Comparison of ENCODE assay signal across 13 cellular contexts in the genomic region with DNA sequence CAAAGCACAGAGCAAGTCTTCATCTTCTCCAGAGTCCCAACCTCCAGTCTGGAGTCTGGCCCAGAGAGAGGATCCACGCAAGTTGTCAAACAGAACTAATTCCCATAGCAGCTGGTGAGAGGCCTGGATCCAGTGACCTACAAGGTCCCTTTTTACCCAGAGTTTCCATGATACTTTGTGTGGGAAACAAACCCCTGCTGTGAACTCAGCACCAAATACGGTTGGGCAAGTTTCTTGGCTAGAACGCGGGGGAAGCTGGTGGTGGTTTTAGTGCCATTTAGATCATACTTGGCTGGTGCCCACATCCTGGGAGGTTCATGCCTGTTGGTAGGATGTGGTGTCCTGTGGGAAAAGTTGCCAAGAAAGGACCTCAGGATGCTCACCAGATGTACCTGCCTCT. TPM values are rescaled to one million over a fixed set of nuclear protein-coding genes. Genes with fewer than 3 reads are reported as not detected.
DNase-seq lines count a peak whose midpoint lies in the region; ATAC-seq and TF ChIP-seq lines count a peak whose summit lies in the region.
"Had no signal": no experiment of that assay in that cellular context is flagged by ENCODE, and none has a peak within 500 bp of the region (broad histone marks: within the 10 kb centered on the region; RNA-seq: fewer than 3 reads in every experiment).

No MANE protein-coding gene starts in this region.

- H3K36me3 Mint-ChIP-seq in Calu3 (ENCODE audit: insufficient read depth, unreplicated experiment), result peaks cover 31% of the 10 kb centered on the region
- no peaks in the 10 kb centered on the region for H3K36me3 Mint-ChIP-seq in CD4-positive, alpha-beta T cell (ENCODE audit: low read depth)
- H3K36me3 Mint-ChIP-seq in activated CD8-positive, alpha-beta memory T cell treated with anti-CD3 and anti-CD28 coated beads, Interleukin-2, amount 10 ng/mL, durations not matched to agents 7 days and 5 days, result no peaks in the 10 kb centered on the region
- H3K36me3 Mint-ChIP-seq in mesothelial cell of epicardium, result no peaks in the 10 kb centered on the region

- no peak for DNase-seq in Calu3
- DNase-seq in NCI-H2196 (lab: John Stamatoyannopoulos, UW; ENCODE audit: unreplicated experiment), result peak; percentile 72
- DNase-seq in epithelial cell of proximal tubule (ENCODE audit: low read depth), result peak; percentile 38
- peak; percentile 59 for DNase-seq in renal cortical epithelial cell (ENCODE audit: low read depth)
- DNase-seq in cerebellum (ENCODE audit: low spot score), result no peak
- no peak for DNase-seq in CD4-positive, alpha-beta T cell
- DNase-seq in activated CD8-positive, alpha-beta memory T cell treated with anti-CD3 and anti-CD28 coated beads, Interleukin-2, amount 10 ng/mL, durations not matched to agents 7 days and 5 days, result no peak
- no peak for DNase-seq in mesothelial cell of epicardium (ENCODE audit: low spot score in 2 of 2, unreplicated experiment in 2 of 2)
- DNase-seq: activated CD8-positive, alpha-beta memory T cell treated with anti-CD3 and anti-CD28 coated beads for 24 hours; lower lobe of right lung; NCI-H524; retina had no signal

- intact Hi-C loops in Calu3 (cut with micrococcal nuclease; ENCODE audit: unreplicated experiment), result no loop called here
- intact Hi-C loops in CD4-positive, alpha-beta T cell (cut with DNase I, micrococcal nuclease), result no loop called here

- CTCF ChIA-PET in Calu3 (lab: Charles Lee), result no interaction called here
- CTCF ChIA-PET in CD4-positive, alpha-beta T cell (lab: Charles Lee), result no interaction called here
- CTCF ChIA-PET in activated CD8-positive, alpha-beta memory T cell treated with anti-CD3 and anti-CD28 coated beads, Interleukin-2, amount 10 ng/mL, durations not matched to agents 7 days and 5 days (lab: Charles Lee), result no interaction called here

- H3K9me3 Mint-ChIP-seq in Calu3 (ENCODE audit: low read depth, unreplicated experiment) (no peaks in the 10 kb centered on the region), mesothelial cell of epicardium (no peaks in the 10 kb centered on the region)
- H3K9me3 Mint-ChIP-seq in CD4-positive, alpha-beta T cell, result no peaks in the 10 kb centered on the region
- H3K9me3 Mint-ChIP-seq in activated CD8-positive, alpha-beta memory T cell treated with anti-CD3 and anti-CD28 coated beads, Interleukin-2, amount 10 ng/mL, durations not matched to agents 7 days and 5 days (ENCODE audit: low read depth), result no peaks in the 10 kb centered on the region

- H3K27me3 ChIP-seq in CD4-positive, alpha-beta T cell (ENCODE audit: control insufficient read depth, insufficient read depth, low read length), result no peaks in the 10 kb centered on the region

- BruUV-seq in Calu3 (replicated peaks; lab: Mats Ljungman, UMichigan), result no TSS peak

- H3K4me1 Mint-ChIP-seq in Calu3 (ENCODE audit: low read depth, unreplicated experiment) (peaks cover 54% of the 10 kb centered on the region), mesothelial cell of epicardium (no peaks in the 10 kb centered on the region)
- H3K4me1 Mint-ChIP-seq in CD4-positive, alpha-beta T cell (ENCODE audit: low read depth), result no peaks in the 10 kb centered on the region
- H3K4me1 Mint-ChIP-seq in activated CD8-positive, alpha-beta memory T cell treated with anti-CD3 and anti-CD28 coated beads, Interleukin-2, amount 10 ng/mL, durations not matched to agents 7 days and 5 days, result no peaks in the 10 kb centered on the region

- POLR2A ChIA-PET in CD4-positive, alpha-beta T cell (lab: Charles Lee), result interaction anchor here (0.7 kb wide), 1 partner anchor 34 kb away, joined by 3 read pairs; no protein-coding TSS in a partner anchor

- H3K9me3 ChIP-seq in CD4-positive, alpha-beta T cell (ENCODE audit: control insufficient read depth, low read length), result no peaks in the 10 kb centered on the region
- H3K9me3 ChIP-seq: lower lobe of right lung had no signal

- TF ChIP-seq CTCF in Calu3 (IDR thresholded peaks at IDR 0.05; ENCODE audit: unreplicated experiment), result no peak
- no peak for TF ChIP-seq CTCF in epithelial cell of proximal tubule (conservative IDR thresholded peaks at IDR 0.05; ENCODE audit: low read depth, low read length)
- no peak for TF ChIP-seq CTCF in CD4-positive, alpha-beta T cell (IDR thresholded peaks at IDR 0.05)
- TF ChIP-seq CTCF in mesothelial cell of epicardium (IDR thresholded peaks at IDR 0.05; ENCODE audit: unreplicated experiment), result no peak

- no peak for ATAC-seq in CD4-positive, alpha-beta T cell (ENCODE audit: poor library complexity)
- ATAC-seq in activated CD8-positive, alpha-beta memory T cell treated with anti-CD3 and anti-CD28 coated beads, Interleukin-2, amount 10 ng/mL, durations not matched to agents 7 days and 5 days, result no peak
- ATAC-seq: lower lobe of right lung had no signal

- no peak overlapping the region for H3K27ac ChIP-seq in CD4-positive, alpha-beta T cell (ENCODE audit: low read depth, low read length)
- H3K27ac ChIP-seq: lower lobe of right lung had no signal

- H3K4me3 Mint-ChIP-seq in Calu3 (ENCODE audit: low read depth, unreplicated experiment) (no peak overlapping the region), mesothelial cell of epicardium (no peak overlapping the region)
- H3K4me3 Mint-ChIP-seq in CD4-positive, alpha-beta T cell, result no peak overlapping the region
- H3K4me3 Mint-ChIP-seq in activated CD8-positive, alpha-beta memory T cell treated with anti-CD3 and anti-CD28 coated beads, Interleukin-2, amount 10 ng/mL, durations not matched to agents 7 days and 5 days, result no peak overlapping the region
- H3K4me3 Mint-ChIP-seq: brain had no signal

- H3K27me3 Mint-ChIP-seq in Calu3 (ENCODE audit: unreplicated experiment) (no peaks in the 10 kb centered on the region), mesothelial cell of epicardium (ENCODE audit: low read depth) (no peaks in the 10 kb centered on the region)
- H3K27me3 Mint-ChIP-seq in CD4-positive, alpha-beta T cell, result peaks cover 6% of the 10 kb centered on the region
- no peaks in the 10 kb centered on the region for H3K27me3 Mint-ChIP-seq in activated CD8-positive, alpha-beta memory T cell treated with anti-CD3 and anti-CD28 coated beads, Interleukin-2, amount 10 ng/mL, durations not matched to agents 7 days and 5 days
- H3K27me3 Mint-ChIP-seq: brain had no signal

- H3K27ac Mint-ChIP-seq in Calu3 (ENCODE audit: unreplicated experiment), result peak overlapping the region; percentile 41
- no peak overlapping the region for H3K27ac Mint-ChIP-seq in CD4-positive, alpha-beta T cell
- H3K27ac Mint-ChIP-seq in activated CD8-positive, alpha-beta memory T cell treated with anti-CD3 and anti-CD28 coated beads, Interleukin-2, amount 10 ng/mL, durations not matched to agents 7 days and 5 days, result no peak overlapping the region
- no peak overlapping the region for H3K27ac Mint-ChIP-seq in mesothelial cell of epicardium
- H3K27ac Mint-ChIP-seq: brain had no signal

- no peak overlapping the region for H3K4me3 ChIP-seq in epithelial cell of proximal tubule (ENCODE audit: low read depth, low read length)
- H3K4me3 ChIP-seq: lower lobe of right lung had no signal

RNA-seq across cellular contexts. Expression of gene TMC7, which starts 18.1 kb away (rescaled TPM):
- total RNA-seq in Calu3 (2022) (10.1 and 10.8 TPM in 2 replicates), epithelial cell of proximal tubule (0.23 and 0.43 TPM in 2 replicates), renal cortical epithelial cell (0.87 and 1.1 TPM in 2 replicates), cerebellum (2.7 TPM), mesothelial cell of epicardium (1.6 to 1.9 TPM (median 1.6 TPM) in 3 replicates)
- not detected for total RNA-seq in CD4-positive, alpha-beta T cell
- not detected for total RNA-seq in activated CD8-positive, alpha-beta memory T cell treated with anti-CD3 and anti-CD28 coated beads, Interleukin-2, amount 10 ng/mL, durations not matched to agents 7 days and 5 days

Comparison
In these comparisons a context has a peak if more than half of its experiments do, and no peak if none do; other contexts are left out.
1. DNase-seq: peak in NCI-H2196 (single experiment), epithelial cell of proximal tubule (single experiment) and renal cortical epithelial cell (single experiment); none in Calu3 (single experiment), cerebellum (single experiment), CD4-positive, alpha-beta T cell (0 of 10), activated CD8-positive, alpha-beta memory T cell treated with anti-CD3 and anti-CD28 coated beads, Interleukin-2, amount 10 ng/mL, durations not matched to agents 7 days and 5 days (single experiment) and mesothelial cell of epicardium (0 of 2).